29 cellular contexts compared by ENCODE assay signal in genomic region chr16:4795828-4796572, GRCh38. TPM values are rescaled to one million over a fixed set of nuclear protein-coding genes. Genes with fewer than 3 reads are reported as not detected.
DNase-seq lines count a peak whose midpoint lies in the region; ATAC-seq and TF ChIP-seq lines count a peak whose summit lies in the region.
"Had no signal": no experiment of that assay in that cellular context is flagged by ENCODE, and none has a peak within 500 bp of the region (broad histone marks: within the 10 kb centered on the region; RNA-seq: fewer than 3 reads in every experiment).

No MANE protein-coding gene starts in this region.

- no peak for DNase-seq in breast epithelium (ENCODE audit: low spot score in 2 of 2)
- no peak for DNase-seq in mammary epithelial cell
- DNase-seq in body of pancreas, result no peak
- peak in 2 of 3 donors; percentile 34 to 73 for DNase-seq in mucosa of descending colon
- DNase-seq in transverse colon, result peak; percentile 44
- DNase-seq in head of caudate nucleus, result no peak
- DNase-seq in ureter (ENCODE audit: low spot score), result no peak
- DNase-seq: activated CD4-positive, alpha-beta T cell treated with anti-CD3 and anti-CD28 coated beads for 4 hours; activated T-cell treated with anti-CD3 and anti-CD28 coated beads for 4 hours; amniotic stem cell; immature natural killer cell; KBM-7; mesendoderm; MG63; naive B cell; stimulated activated naive CD4-positive, alpha-beta T cell; testis had no signal

- in situ Hi-C loops in mammary epithelial cell (cut with MboI; ENCODE audit: low sequenced_read_pairs in 2 of 2), result no loop called here
- in situ Hi-C loops in transverse colon (cut with MboI; ENCODE audit: low pct_ligation_motif_present in 1 of 4, low pct_unique_long_range_greater_than_20kb in 1 of 4, low sequenced_read_pairs in 3 of 4), result no loop called here

- ATAC-seq in body of pancreas, result no peak
- peak; percentile 68 for ATAC-seq in mucosa of descending colon
- no peak for ATAC-seq in SK-N-SH treated with all-trans-retinoic acid at 6 μM for 48 hours

- peak overlapping the region in 2 of 3 donors; percentile 47 to 58 for H3K4me3 ChIP-seq in breast epithelium
- no peak overlapping the region for H3K4me3 ChIP-seq in mammary epithelial cell (replicated peaks in 1 of 3; ENCODE audit: insufficient read depth in 1 of 3, low read depth in 2 of 3, low read length in 3 of 3)
- peak overlapping the region; percentile 7 to 13 for H3K4me3 ChIP-seq in body of pancreas
- H3K4me3 ChIP-seq in mucosa of descending colon, result peak overlapping the region; percentile 24
- H3K4me3 ChIP-seq in transverse colon, result peak overlapping the region; percentile 17 to 64 (median 44)
- H3K4me3 ChIP-seq: MG63, skin epidermis, testis, vagina had no signal

- no peaks in the 10 kb centered on the region for H3K79me2 ChIP-seq in mammary epithelial cell (ENCODE audit: insufficient read depth, low read length)

- H3K36me3 ChIP-seq in breast epithelium (no peaks in the 10 kb centered on the region), mammary epithelial cell (ENCODE audit: insufficient read depth, low read length) (no peaks in the 10 kb centered on the region), body of pancreas (replicated peaks in 1 of 2; ENCODE audit: insufficient read depth in 1 of 2, low read depth in 2 of 2) (no peaks in the 10 kb centered on the region), mucosa of descending colon (ENCODE audit: low read depth) (no peaks in the 10 kb centered on the region), transverse colon (no peaks in the 10 kb centered on the region)
- H3K36me3 ChIP-seq: MG63 had no signal

- peak overlapping the region; percentile 78 to 84 for H3K27ac ChIP-seq in breast epithelium
- H3K27ac ChIP-seq in mammary epithelial cell (ENCODE audit: insufficient read depth, low read depth, low read length), result no peak overlapping the region
- H3K27ac ChIP-seq in body of pancreas, result peak overlapping the region in 3 of 4 donors; percentile 76 to 85 (median 76)
- H3K27ac ChIP-seq in transverse colon, result peak overlapping the region; percentile 76 to 87 (median 86)
- H3K27ac ChIP-seq: skin epidermis, testis, vagina, VCaP had no signal

- TF ChIP-seq POLR2A in breast epithelium (IDR thresholded peaks at IDR 0.05) (no peak), body of pancreas (IDR thresholded peaks at IDR 0.05) (no peak), transverse colon (IDR thresholded peaks at IDR 0.05) (peak; percentile 15)

- TF ChIP-seq CTCF in breast epithelium (IDR thresholded peaks at IDR 0.05), result no peak
- TF ChIP-seq CTCF in mammary epithelial cell (conservative IDR thresholded peaks at IDR 0.05 in 1 of 2, IDR thresholded peaks at IDR 0.05 in 1 of 2; ENCODE audit: extremely low read depth in 1 of 2, insufficient read depth in 1 of 2, low read depth in 1 of 2, low read length in 2 of 2), result no peak
- TF ChIP-seq CTCF in body of pancreas (IDR thresholded peaks at IDR 0.05), result no peak
- TF ChIP-seq CTCF in mucosa of descending colon (IDR thresholded peaks at IDR 0.05), result no peak
- TF ChIP-seq CTCF in transverse colon (IDR thresholded peaks at IDR 0.05), result no peak

- no peaks in the 10 kb centered on the region for H4K20me1 ChIP-seq in mammary epithelial cell (ENCODE audit: insufficient read depth, low read length)

- H3K4me1 ChIP-seq in breast epithelium (peaks cover 0 to under 1% of the 10 kb centered on the region in 2 donors), mammary epithelial cell (ENCODE audit: insufficient read depth, low read length) (peaks cover 17% of the 10 kb centered on the region), body of pancreas (peaks cover 40% of the 10 kb centered on the region), mucosa of descending colon (ENCODE audit: low read depth) (peaks cover 18% of the 10 kb centered on the region), transverse colon (peaks cover 4 to 21% (median 15%) of the 10 kb centered on the region in 4 donors)

- intact Hi-C loops in breast epithelium (cut with DNase I; ENCODE audit: low total_unique reads), result no loop called here
- intact Hi-C loops in mammary epithelial cell (cut with micrococcal nuclease), result no loop called here
- intact Hi-C loops in body of pancreas (cut with DNase I), result no loop called here
- intact Hi-C loops in mucosa of descending colon (cut with DNase I, micrococcal nuclease), result no loop called here
- intact Hi-C loops in transverse colon (cut with DNase I; ENCODE audit: low total_unique reads), result no loop called here
- intact Hi-C loops in head of caudate nucleus (cut with DNase I), result no loop called here

- H3K9me3 ChIP-seq in breast epithelium (no peaks in the 10 kb centered on the region), mammary epithelial cell (replicated peaks; ENCODE audit: insufficient read depth, low read length) (no peaks in the 10 kb centered on the region), body of pancreas (no peaks in the 10 kb centered on the region), mucosa of descending colon (no peaks in the 10 kb centered on the region), transverse colon (no peaks in the 10 kb centered on the region)
- H3K9me3 ChIP-seq: MG63, testis, vagina had no signal

- WGBS in mammary epithelial cell (ENCODE audit: low coverage, missing lambda C conversion rate), result 92% methylated on average over 11 of the region's 30 CpGs
- WGBS in body of pancreas, 2 donors, result 73 to 87% methylated on average over 6 to 28 of the region's 30 CpGs
- WGBS in transverse colon (ENCODE audit: low coverage in 1 of 2), 2 donors, result 70% methylated on average over 30 of the region's 30 CpGs; no CpG with 5 or more reads in 1 of the 2 donors

- CTCF ChIA-PET in mammary epithelial cell (lab: Charles Lee; ENCODE audit: low non-redundant PET), result no interaction called here

- no peak overlapping the region for H3K9ac ChIP-seq in mammary epithelial cell (ENCODE audit: insufficient read depth, low read length)

- no peak overlapping the region for H2AFZ ChIP-seq in mammary epithelial cell (ENCODE audit: low read depth, low read length)

- no peaks in the 10 kb centered on the region for H3K27me3 ChIP-seq in breast epithelium
- no peaks in the 10 kb centered on the region for H3K27me3 ChIP-seq in mammary epithelial cell (ENCODE audit: insufficient read depth, low read length)
- no peaks in the 10 kb centered on the region for H3K27me3 ChIP-seq in body of pancreas
- no peaks in the 10 kb centered on the region for H3K27me3 ChIP-seq in transverse colon
- H3K27me3 ChIP-seq: MG63, testis, vagina had no signal

- dilution Hi-C loops in mammary epithelial cell (cut with HindIII; ENCODE audit: low sequenced_read_pairs), result no loop called here

- no peak for TF ChIP-seq EP300 in transverse colon (IDR thresholded peaks at IDR 0.05; ENCODE audit: low read depth)

- no TSS peak for BruUV-seq in mammary epithelial cell (replicated peaks; lab: Mats Ljungman, UMichigan)

- H3K4me2 ChIP-seq in mammary epithelial cell (ENCODE audit: insufficient read depth, low read depth, low read length), result no peak overlapping the region

TF ChIP-seq in SK-N-SH treated with all-trans-retinoic acid at 6 μM for 48 hours, 23 proteins besides CTCF, POLR2A, EP300 and RAD21 (continues in another document):
- TF ChIP-seq CSDC2 (CRISPR knock-in tag; IDR thresholded peaks at IDR 0.05) (no peak), OSR1 (CRISPR knock-in tag; IDR thresholded peaks at IDR 0.05) (no peak), ZNF565 (CRISPR knock-in tag; conservative IDR thresholded peaks at IDR 0.05; ENCODE audit: low read depth) (no peak), ISL1 (CRISPR knock-in tag; IDR thresholded peaks at IDR 0.05) (no peak)
- TF ChIP-seq, protein P1, sequence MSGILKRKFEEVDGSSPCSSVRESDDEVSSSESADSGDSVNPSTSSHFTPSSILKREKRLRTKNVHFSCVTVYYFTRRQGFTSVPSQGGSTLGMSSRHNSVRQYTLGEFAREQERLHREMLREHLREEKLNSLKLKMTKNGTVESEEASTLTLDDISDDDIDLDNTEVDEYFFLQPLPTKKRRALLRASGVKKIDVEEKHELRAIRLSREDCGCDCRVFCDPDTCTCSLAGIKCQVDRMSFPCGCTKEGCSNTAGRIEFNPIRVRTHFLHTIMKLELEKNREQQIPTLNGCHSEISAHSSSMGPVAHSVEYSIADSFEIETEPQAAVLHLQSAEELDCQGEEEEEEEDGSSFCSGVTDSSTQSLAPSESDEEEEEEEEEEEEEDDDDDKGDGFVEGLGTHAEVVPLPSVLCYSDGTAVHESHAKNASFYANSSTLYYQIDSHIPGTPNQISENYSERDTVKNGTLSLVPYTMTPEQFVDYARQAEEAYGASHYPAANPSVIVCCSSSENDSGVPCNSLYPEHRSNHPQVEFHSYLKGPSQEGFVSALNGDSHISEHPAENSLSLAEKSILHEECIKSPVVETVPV (CRISPR knock-in tag; IDR thresholded peaks at IDR 0.05), result no peak

RNA-seq across cellular contexts. Expression of gene SMIM22, which starts 0.8 kb away (rescaled TPM):
- 10 to 100 TPM in 2 of 3 donors, not detected in 1; 49.0 to 58.7 TPM for total RNA-seq in breast epithelium
- 1 to 10 TPM in 1 of 2 donors, not detected in 1; 1.0 TPM for total RNA-seq in mammary epithelial cell
- polyA plus RNA-seq in mammary epithelial cell, result 3.4 TPM
- polyA minus RNA-seq in mammary epithelial cell, result not detected
- total RNA-seq in body of pancreas, result 10 to 100 TPM in 1 of 2 donors, 1 to 10 TPM in 1; 4.7 to 29.3 TPM
- 100 to 1,000 TPM; 208 to 573 (median 395) TPM for total RNA-seq in mucosa of descending colon
- total RNA-seq in transverse colon, result 100 to 1,000 TPM in 3 of 4 donors, 10 to 100 TPM in 1; 88.0 to 450 (median 252) TPM
- 225 TPM for total RNA-seq in ureter
- total RNA-seq: A172; activated T-helper 2 cell treated with anti-CD3 and anti-CD28 coated beads, Interferon-gamma antibody, Interleukin-2, Interleukin-4, amounts not matched to agents 10 μg/mL and 5 μg/mL and 100 μg/mL, durations not matched to agents 14 hours and 24 hours and 36 hours; Daoy; glomerular endothelial cell; H4; HT1080; omental fat pad; vagina had no signal
- polyA plus RNA-seq: CD14-positive monocyte, immature natural killer cell had no signal

RNA-seq across cellular contexts. Expression of gene ROGDI, which starts 6.4 kb away (rescaled TPM):
- total RNA-seq in breast epithelium (10 to 100 TPM in 2 of 3 donors, 1 to 10 TPM in 1; 6.6 to 23.3 (median 21.2) TPM), mammary epithelial cell (10 to 100 TPM; 27.0 to 33.8 TPM), body of pancreas (10 to 100 TPM; 21.8 to 25.9 TPM), mucosa of descending colon (10 to 100 TPM; 18.5 to 40.6 (median 31.7) TPM), transverse colon (10 to 100 TPM; 28.1 to 75.2 (median 43.7) TPM), ureter (35.5 TPM)
- polyA plus RNA-seq in mammary epithelial cell, result 24.5 TPM
- 17.8 TPM for polyA minus RNA-seq in mammary epithelial cell

RNA-seq across cellular contexts. Expression of gene SEPTIN12, which starts 7.9 kb away (rescaled TPM):
- total RNA-seq in breast epithelium (not detected), mammary epithelial cell (not detected), body of pancreas (not detected), mucosa of descending colon (1 to 10 TPM in 1 of 3 donors, not detected in 2; 1.1 TPM), transverse colon (not detected), ureter (not detected)
- polyA plus RNA-seq in mammary epithelial cell, result not detected
- not detected for polyA minus RNA-seq in mammary epithelial cell
- total RNA-seq: A172; activated T-helper 2 cell treated with anti-CD3 and anti-CD28 coated beads, Interferon-gamma antibody, Interleukin-2, Interleukin-4, amounts not matched to agents 10 μg/mL and 5 μg/mL and 100 μg/mL, durations not matched to agents 14 hours and 24 hours and 36 hours; Daoy; glomerular endothelial cell; H4; HT1080; omental fat pad; vagina had no signal
- polyA plus RNA-seq: CD14-positive monocyte, immature natural killer cell had no signal

RNA-seq across cellular contexts. Expression of gene ZNF500, which starts 29.0 kb away (rescaled TPM):
- total RNA-seq in breast epithelium (10 to 100 TPM in 2 of 3 donors, 1 to 10 TPM in 1; 8.2 to 17.0 (median 16.4) TPM), mammary epithelial cell (10 to 100 TPM; 13.0 to 14.2 TPM), body of pancreas (10 to 100 TPM in 1 of 2 donors, 1 to 10 TPM in 1; 7.5 to 13.8 TPM), mucosa of descending colon (10 to 100 TPM; 11.0 to 22.9 (median 18.8) TPM), transverse colon (10 to 100 TPM in 3 of 4 donors, 1 to 10 TPM in 1; 9.7 to 31.2 (median 11.6) TPM), ureter (22.5 TPM)
- polyA plus RNA-seq in mammary epithelial cell, result 4.0 TPM
- polyA minus RNA-seq in mammary epithelial cell, result 7.9 TPM

RNA-seq across cellular contexts. Expression of gene GLYR1, which starts 51.1 kb away (rescaled TPM):
- total RNA-seq in breast epithelium (10 to 100 TPM; 57.2 to 79.0 (median 58.1) TPM), mammary epithelial cell (10 to 100 TPM; 38.0 to 67.7 TPM), body of pancreas (10 to 100 TPM; 19.7 to 27.7 TPM), mucosa of descending colon (100 to 1,000 TPM; 110 to 123 (median 111) TPM), transverse colon (10 to 100 TPM; 50.2 to 88.4 (median 74.0) TPM), ureter (120 TPM)
- polyA plus RNA-seq in mammary epithelial cell, result 31.3 TPM
- 58.2 TPM for polyA minus RNA-seq in mammary epithelial cell

Comparison
In these comparisons a context has a peak if more than half of its experiments do, and no peak if none do; other contexts are left out.
1. H3K4me3 ChIP-seq: peak in breast epithelium (2 of 3), body of pancreas (2 of 2), mucosa of descending colon (single experiment) and transverse colon (4 of 4); none in mammary epithelial cell (0 of 3).
2. DNase-seq: peak in mucosa of descending colon (2 of 3) and transverse colon (single experiment); none in breast epithelium (0 of 2), mammary epithelial cell (single experiment), body of pancreas (0 of 4), head of caudate nucleus (0 of 42) and ureter (single experiment).